Comparison of ENCODE assay signal across 13 cellular contexts in the genomic region with DNA sequence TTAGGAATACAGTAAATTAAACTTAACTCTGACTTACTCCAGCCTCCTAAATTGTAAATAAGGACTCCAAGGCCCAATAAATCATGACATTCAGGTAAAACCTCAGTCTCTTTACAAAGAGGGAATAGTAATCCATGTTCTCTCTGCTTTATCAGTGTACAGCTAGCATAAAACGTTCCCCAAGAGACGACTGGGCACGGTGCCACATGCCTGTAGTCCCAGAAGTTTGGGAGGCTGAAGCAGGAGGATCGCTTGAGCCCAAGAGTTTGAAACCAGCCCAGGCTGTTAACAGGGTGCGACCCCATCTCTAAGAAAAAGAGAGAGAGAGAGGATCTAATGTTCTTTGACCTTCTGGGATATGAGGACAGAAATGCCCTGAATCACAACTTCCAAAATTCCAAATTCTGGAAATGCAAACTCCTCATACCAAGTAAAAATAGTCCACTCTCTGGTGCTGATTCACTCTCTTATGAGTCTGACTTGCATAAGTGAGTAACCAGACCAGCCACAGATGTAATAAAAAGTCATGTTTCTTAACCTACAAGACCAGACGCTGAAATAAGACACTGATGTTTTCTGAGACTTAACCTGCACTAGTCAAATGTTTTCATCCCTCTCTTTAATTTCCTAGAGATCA. TPM values are rescaled to one million over a fixed set of nuclear protein-coding genes. Genes with fewer than 3 reads are reported as not detected.
DNase-seq lines count a peak whose midpoint lies in the region; ATAC-seq and TF ChIP-seq lines count a peak whose summit lies in the region.
"Had no signal": no experiment of that assay in that cellular context is flagged by ENCODE, and none has a peak within 500 bp of the region (broad histone marks: within the 10 kb centered on the region; RNA-seq: fewer than 3 reads in every experiment).

No MANE protein-coding gene starts in this region.

- no peak for ATAC-seq in GM19463 (IDR thresholded peaks at IDR 0.05; ENCODE audit: unreplicated experiment)

- H2BK15ac ChIP-seq in mesenchymal stem cell (ENCODE audit: low read depth, poor library complexity, severe bottlenecking), result no peak overlapping the region

- no peak overlapping the region for H2BK12ac ChIP-seq in mesenchymal stem cell (ENCODE audit: low read length in 2 of 2)

- H3K27ac ChIP-seq in mesenchymal stem cell (ENCODE audit: low read length, poor library complexity, severe bottlenecking), result peak overlapping the region; percentile 27
- H3K27ac ChIP-seq: C4-2B had no signal

- H4K8ac ChIP-seq in mesenchymal stem cell (ENCODE audit: low read length), result no peak overlapping the region

- H2BK5ac ChIP-seq in mesenchymal stem cell (ENCODE audit: low read depth, low read length, poor library complexity, severe bottlenecking), result no peak overlapping the region

- CTCF ChIA-PET in activated CD4-positive, alpha-beta memory T cell treated with anti-CD3 and anti-CD28 coated beads, Interleukin-2, amount 10 ng/mL, durations not matched to agents 7 days and 5 days (lab: Charles Lee), result no interaction called here

- H3K27me3 ChIP-seq in mesenchymal stem cell (ENCODE audit: control insufficient read depth in 1 of 2, insufficient read depth in 1 of 2, low read length in 2 of 2), result no peaks in the 10 kb centered on the region
- H3K27me3 ChIP-seq: spleen had no signal

- peaks cover 3% of the 10 kb centered on the region for H3K79me1 ChIP-seq in mesenchymal stem cell (replicated peaks; ENCODE audit: low read length, poor library complexity, severe bottlenecking)

- peak overlapping the region in 1 of 2 experiments; percentile 14 for H3K4me3 ChIP-seq in mesenchymal stem cell (ENCODE audit: insufficient read depth in 1 of 2, low read depth in 1 of 2, low read length in 2 of 2)

- POLR2A ChIA-PET in activated CD4-positive, alpha-beta memory T cell treated with anti-CD3 and anti-CD28 coated beads, Interleukin-2, amount 10 ng/mL, durations not matched to agents 7 days and 5 days (lab: Charles Lee), result no interaction called here

- H4K91ac ChIP-seq in mesenchymal stem cell (ENCODE audit: low read length), result no peak overlapping the region

- no peak overlapping the region for H3K23ac ChIP-seq in mesenchymal stem cell (ENCODE audit: low read length in 2 of 2)

- H3K9ac ChIP-seq in mesenchymal stem cell (ENCODE audit: low read length), result peak overlapping the region; percentile 76

- peaks cover 2% of the 10 kb centered on the region for H3K4me1 ChIP-seq in mesenchymal stem cell (ENCODE audit: control insufficient read depth, insufficient read depth, low read depth, low read length)

- WGBS in mesenchymal stem cell, result 80% methylated on average over 5 of the region's 6 CpGs

- H3K18ac ChIP-seq in mesenchymal stem cell (ENCODE audit: low read depth in 1 of 2, low read length in 2 of 2), result no peak overlapping the region

- H3K4me1 Mint-ChIP-seq in chondrocyte (ENCODE audit: low read depth), result peaks cover 50% of the 10 kb centered on the region
- H3K4me1 Mint-ChIP-seq in activated CD4-positive, alpha-beta memory T cell treated with anti-CD3 and anti-CD28 coated beads, Interleukin-2, amount 10 ng/mL, durations not matched to agents 7 days and 5 days, result peaks cover 4% of the 10 kb centered on the region

- H3K14ac ChIP-seq in mesenchymal stem cell (ENCODE audit: low read length in 2 of 2), result no peak overlapping the region

- in situ Hi-C loops in ACHN (cut with HindIII; ENCODE audit: low pct_ligation_motif_present, low pct_unique_long_range_greater_than_20kb, low sequenced_read_pairs) (no loop called here), GM13977 (cut with MboI; ENCODE audit: low pct_unique_long_range_greater_than_20kb, low sequenced_read_pairs, unreplicated experiment) (no loop called here)

- TF ChIP-seq CTCF in chondrocyte (IDR thresholded peaks at IDR 0.05), result no peak
- TF ChIP-seq CTCF in GM13977 (IDR thresholded peaks at IDR 0.05; ENCODE audit: extremely low read depth, insufficient read depth, missing control alignments), result no peak

- H3K4me3 Mint-ChIP-seq in chondrocyte (ENCODE audit: unreplicated experiment), result no peak overlapping the region
- H3K4me3 Mint-ChIP-seq in activated CD4-positive, alpha-beta memory T cell treated with anti-CD3 and anti-CD28 coated beads, Interleukin-2, amount 10 ng/mL, durations not matched to agents 7 days and 5 days, result no peak overlapping the region
- H3K4me3 Mint-ChIP-seq: endodermal cell had no signal

- DNase-seq in ACHN, result peak; percentile 53
- peak; percentile 74 for DNase-seq in HT1080 (ENCODE audit: low read depth)
- no peak for DNase-seq in chondrocyte (ENCODE audit: low spot score)
- peak; percentile 81 for DNase-seq in mesenchymal stem cell
- no peak for DNase-seq in HPDE6-E6E7 (ENCODE audit: extremely low spot score)
- DNase-seq in GM13977 (ENCODE audit: low spot score), result no peak
- DNase-seq in activated CD4-positive, alpha-beta memory T cell treated with anti-CD3 and anti-CD28 coated beads, Interleukin-2, amount 10 ng/mL, durations not matched to agents 7 days and 5 days, result no peak
- DNase-seq: endodermal cell, H7, NCI-H2107, spleen had no signal

- H3K4me2 ChIP-seq in mesenchymal stem cell (ENCODE audit: low read length, poor library complexity, severe bottlenecking), result no peak overlapping the region

- H3K36me3 Mint-ChIP-seq in chondrocyte (ENCODE audit: low read depth), result peaks cover 6% of the 10 kb centered on the region
- H3K36me3 Mint-ChIP-seq in activated CD4-positive, alpha-beta memory T cell treated with anti-CD3 and anti-CD28 coated beads, Interleukin-2, amount 10 ng/mL, durations not matched to agents 7 days and 5 days (ENCODE audit: low read depth), result no peaks in the 10 kb centered on the region

- H3K9me3 Mint-ChIP-seq in chondrocyte (ENCODE audit: low read depth), result peaks cover 5% of the 10 kb centered on the region
- no peaks in the 10 kb centered on the region for H3K9me3 Mint-ChIP-seq in activated CD4-positive, alpha-beta memory T cell treated with anti-CD3 and anti-CD28 coated beads, Interleukin-2, amount 10 ng/mL, durations not matched to agents 7 days and 5 days

- no peak overlapping the region for H2AK5ac ChIP-seq in mesenchymal stem cell (ENCODE audit: low read length, severe bottlenecking)

- peak overlapping the region; percentile 66 for H3K27ac Mint-ChIP-seq in chondrocyte (ENCODE audit: unreplicated experiment)
- no peak overlapping the region for H3K27ac Mint-ChIP-seq in activated CD4-positive, alpha-beta memory T cell treated with anti-CD3 and anti-CD28 coated beads, Interleukin-2, amount 10 ng/mL, durations not matched to agents 7 days and 5 days
- H3K27ac Mint-ChIP-seq: endodermal cell had no signal

- peaks cover under 1% of the 10 kb centered on the region for H3K27me3 Mint-ChIP-seq in chondrocyte (ENCODE audit: low read depth)
- H3K27me3 Mint-ChIP-seq in activated CD4-positive, alpha-beta memory T cell treated with anti-CD3 and anti-CD28 coated beads, Interleukin-2, amount 10 ng/mL, durations not matched to agents 7 days and 5 days, result peaks cover 15% of the 10 kb centered on the region

- no peaks in the 10 kb centered on the region for H3K9me3 ChIP-seq in mesenchymal stem cell (ENCODE audit: control insufficient read depth, low read length)

- H2AFZ ChIP-seq in mesenchymal stem cell (ENCODE audit: low read depth, low read length), result no peak overlapping the region

- H2BK120ac ChIP-seq in mesenchymal stem cell (ENCODE audit: low read depth, low read length), result no peak overlapping the region

- H3K36me3 ChIP-seq in mesenchymal stem cell (ENCODE audit: control insufficient read depth in 1 of 2, insufficient read depth in 2 of 2, low read depth in 1 of 2, low read length in 2 of 2), result peaks cover 3 to 6% of the 10 kb centered on the region in 2 experiments
- H3K36me3 ChIP-seq: spleen had no signal

- no peak overlapping the region for H3K4ac ChIP-seq in mesenchymal stem cell (ENCODE audit: low read depth in 1 of 2, low read length in 2 of 2)

RNA-seq across cellular contexts. Expression of a gene that starts 25.5 kb away (rescaled TPM):
- total RNA-seq in HT1080 (2014; rRNA removed; shearing (Covaris generic)), result 158 and 162 TPM in 2 replicates
- 103 and 115 TPM in 2 replicates for polyA plus RNA-seq in HT1080 (2015; cell fraction: cytosol; rRNA removed)
- polyA plus RNA-seq in HT1080 (2015; cell fraction: nucleus; rRNA removed), result 85.2 and 92.3 TPM in 2 replicates
- 354 to 375 TPM (median 370 TPM) in 3 replicates for total RNA-seq in chondrocyte
- polyA plus RNA-seq in mesenchymal stem cell (2013, experiment 1 of 2), result 700 TPM
- 645 TPM for polyA plus RNA-seq in mesenchymal stem cell (2013, experiment 2 of 2)
- total RNA-seq in activated CD4-positive, alpha-beta memory T cell treated with anti-CD3 and anti-CD28 coated beads, Interleukin-2, amount 10 ng/mL, durations not matched to agents 7 days and 5 days, result not detected
- total RNA-seq: endodermal cell, H7 had no signal

Comparison
In these comparisons a context has a peak if more than half of its experiments do, and no peak if none do; other contexts are left out.
1. DNase-seq: peak in ACHN (single experiment), HT1080 (single experiment) and mesenchymal stem cell (single experiment); none in chondrocyte (single experiment), HPDE6-E6E7 (single experiment), GM13977 (single experiment) and activated CD4-positive, alpha-beta memory T cell treated with anti-CD3 and anti-CD28 coated beads, Interleukin-2, amount 10 ng/mL, durations not matched to agents 7 days and 5 days (single experiment).
2. RNA of a gene that starts 25.5 kb away (total RNA-seq): 354 to 375 TPM in chondrocyte and 158 to 162 TPM in HT1080; not detected in activated CD4-positive, alpha-beta memory T cell treated with anti-CD3 and anti-CD28 coated beads, Interleukin-2, amount 10 ng/mL, durations not matched to agents 7 days and 5 days; every median in the first group is over 100 times any median in the second.